8 cellular contexts compared by ENCODE assay signal in the genomic region with DNA sequence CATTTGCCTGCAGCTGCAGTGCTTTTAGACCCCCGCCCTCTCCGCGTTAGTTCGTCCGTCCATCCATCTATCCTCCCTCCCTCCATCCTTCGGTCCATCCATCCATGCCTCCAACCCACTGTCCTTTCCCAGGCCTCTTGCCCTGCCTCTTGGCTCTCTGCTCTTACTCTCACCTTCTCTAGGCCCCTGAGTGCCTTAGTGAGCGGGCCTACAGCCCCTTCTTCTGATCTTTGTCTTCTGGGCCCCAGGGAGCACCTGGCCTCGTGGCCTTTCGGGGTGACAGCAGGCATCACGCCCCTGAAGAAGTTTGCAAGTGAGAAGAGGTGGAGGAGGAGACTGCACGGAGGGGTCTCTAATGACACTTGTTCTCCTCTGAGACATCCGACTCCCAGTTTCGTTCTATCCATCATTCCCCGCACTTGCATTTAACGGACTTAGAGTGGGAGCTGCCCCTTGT. TPM values are rescaled to one million over a fixed set of nuclear protein-coding genes. Genes with fewer than 3 reads are reported as not detected.
DNase-seq lines count a peak whose midpoint lies in the region; ATAC-seq and TF ChIP-seq lines count a peak whose summit lies in the region.

No MANE protein-coding gene starts in this region.

- peak overlapping the region; percentile 42 for H2AK5ac ChIP-seq in IMR-90 (ENCODE audit: low read depth, low read length)

- no peaks in the 10 kb centered on the region for H3K9me3 ChIP-seq in IMR-90 (ENCODE audit: control insufficient read depth, insufficient read depth, low read length)
- H3K9me3 ChIP-seq in breast epithelium = no peaks in the 10 kb centered on the region
- H3K9me3 ChIP-seq in mononuclear cell (ENCODE audit: low read depth, low read length) = no peaks in the 10 kb centered on the region

- H2BK5ac ChIP-seq in IMR-90 (ENCODE audit: low read depth, low read length, poor library complexity, severe bottlenecking) = peak overlapping the region; percentile 88

- H3K23ac ChIP-seq in IMR-90 (ENCODE audit: low read depth, low read length) = peak overlapping the region; percentile 71; the same call in 1 of the 2 replicates

- peak overlapping the region; percentile 74 for H4K5ac ChIP-seq in IMR-90 (ENCODE audit: low read depth, low read length)

- in situ Hi-C loops in IMR-90 (cut with MboI; ENCODE audit: low sequenced_read_pairs) = no loop called here

- peak overlapping the region; percentile 97 for H2AFZ ChIP-seq in IMR-90 (replicated peaks; ENCODE audit: low read length, poor library complexity)

- ATAC-seq in IMR-90 (ENCODE audit: low read depth) (0 out of 2 replicates have a peak, but pooled peaks have one; percentile 3), HG03159 (IDR thresholded peaks at IDR 0.05; ENCODE audit: unreplicated experiment) (no peak)

- peak overlapping the region; percentile 78 for H2BK120ac ChIP-seq in IMR-90 (ENCODE audit: low read depth, low read length)

- H3K36me3 ChIP-seq in IMR-90 (ENCODE audit: control insufficient read depth, insufficient read depth, low read length) (peaks cover 14% of the 10 kb centered on the region; the same call in 1 of the 2 replicates), breast epithelium (peaks cover 5% of the 10 kb centered on the region)

- H3K4me3 ChIP-seq in AG10803 (ENCODE audit: low read length) = peak overlapping the region; percentile 91
- H3K4me3 ChIP-seq in IMR-90 (ENCODE audit: insufficient read depth, low read depth, low read length) = peak overlapping the region; percentile 59
- peak overlapping the region; percentile 69 to 88 (median 70) for H3K4me3 ChIP-seq in breast epithelium
- peak overlapping the region; percentile 55 for H3K4me3 ChIP-seq in mononuclear cell (ENCODE audit: low read length)

- CTCF ChIA-PET in IMR-90 (lab: Yijun Ruan, JAX) = interaction anchor here (0.6 to 1.1 kb wide), 2 partner anchors 10 to 28 kb away, joined by 3 to 5 read pairs; partner anchors contain the start of gene CYB561D1

- H3K4me1 ChIP-seq in IMR-90 (ENCODE audit: control insufficient read depth, insufficient read depth, low read length) (peaks cover 9% of the 10 kb centered on the region), breast epithelium (peaks cover 0 to 8% of the 10 kb centered on the region in 2 donors), mononuclear cell (ENCODE audit: insufficient read depth, low read length) (peaks cover 17% of the 10 kb centered on the region)

- H3K27ac ChIP-seq in IMR-90 (ENCODE audit: insufficient read depth, low read length) = peak overlapping the region; percentile 99
- H3K27ac ChIP-seq in breast epithelium = peak overlapping the region in 1 of 2 donors; percentile 97

- H3K4ac ChIP-seq in IMR-90 (ENCODE audit: low read depth, low read length) = peak overlapping the region; percentile 90

- H3K9ac ChIP-seq in IMR-90 (ENCODE audit: low read depth, low read length) = peak overlapping the region; percentile 91

- H3K4me2 ChIP-seq in IMR-90 (ENCODE audit: low read depth, low read length) = peak overlapping the region; percentile 74

- H3K14ac ChIP-seq in IMR-90 (replicated peaks; ENCODE audit: low read depth, low read length) = peak overlapping the region; percentile 97

- peaks cover 8% of the 10 kb centered on the region for H3K9me1 ChIP-seq in IMR-90 (ENCODE audit: insufficient read depth, low read length)

- no peaks in the 10 kb centered on the region for H4K20me1 ChIP-seq in IMR-90 (ENCODE audit: insufficient read depth, low read length)

- POLR2A ChIA-PET in IMR-90 (lab: Charles Lee; ENCODE audit: unreplicated experiment) = interaction anchor here (0.6 kb wide), 1 partner anchor 48 kb away, joined by 3 read pairs; no protein-coding TSS in a partner anchor

- TF ChIP-seq POLR2A in IMR-90 (IDR thresholded peaks at IDR 0.05; ENCODE audit: low read depth, low read length) (no peak), breast epithelium (IDR thresholded peaks at IDR 0.05) (no peak)

- 0% methylated on average over 3 of the region's 15 CpGs; no CpG with 5 or more reads in 1 of the 2 experiments for WGBS in IMR-90 (ENCODE audit: extremely low coverage in 2 of 2, insufficient read length in 1 of 2), 2 experiments

- H3K79me1 ChIP-seq in IMR-90 (ENCODE audit: low read depth in 1 of 2, low read length in 2 of 2) = peaks cover 9 to 22% of the 10 kb centered on the region in 2 experiments; a peak in 3 of 4 replicates

- no peak for DNase-seq in AG10803 (ENCODE audit: low read depth)
- DNase-seq in IMR-90 = no peak
- no peak for DNase-seq in breast epithelium (ENCODE audit: low spot score in 2 of 2)
- no peak for DNase-seq in ecto neural progenitor cell (ENCODE audit: low spot score)
- no peak for DNase-seq in GF-D8 (lab: John Stamatoyannopoulos, UW)
- no peak for DNase-seq in 8988T

- peak overlapping the region; percentile 93 to 94 for H4K8ac ChIP-seq in IMR-90 (ENCODE audit: low read depth in 2 of 2, low read length in 2 of 2)

- H2AK9ac ChIP-seq in IMR-90 (replicated peaks; ENCODE audit: low read depth, low read length, poor library complexity) = peak overlapping the region; percentile 86

- TF ChIP-seq CTCF in AG10803 (conservative IDR thresholded peaks at IDR 0.05; ENCODE audit: low read length) (no peak), IMR-90 (conservative IDR thresholded peaks at IDR 0.05; ENCODE audit: low read depth, low read length) (no peak), breast epithelium (IDR thresholded peaks at IDR 0.05) (no peak)

- peak overlapping the region; percentile 62 for H3K56ac ChIP-seq in IMR-90 (ENCODE audit: extremely low read depth, insufficient read depth, low read length)

- peak overlapping the region; percentile 81 for H4K91ac ChIP-seq in IMR-90 (ENCODE audit: insufficient read depth, low read depth, low read length)

- H2BK20ac ChIP-seq in IMR-90 (ENCODE audit: low read depth, low read length) = peak overlapping the region; percentile 43; the same call in 1 of the 2 replicates

- no peak for TF ChIP-seq RAD21 in IMR-90 (IDR thresholded peaks at IDR 0.05; ENCODE audit: low read length)

- H2BK15ac ChIP-seq in IMR-90 (ENCODE audit: low read depth, low read length) = peak overlapping the region; percentile 88; the same call in 1 of the 3 replicates

- intact Hi-C loops in IMR-90 (cut with micrococcal nuclease) (loop anchor here (5.0 kb wide), 1 partner anchor 37 kb away; no protein-coding TSS in a partner anchor), breast epithelium (cut with DNase I; ENCODE audit: low total_unique reads) (no loop called here)

- H3K27me3 ChIP-seq in IMR-90 (ENCODE audit: control insufficient read depth, insufficient read depth, low read length) = peaks cover 17% of the 10 kb centered on the region
- no peaks in the 10 kb centered on the region for H3K27me3 ChIP-seq in breast epithelium
- peaks cover 11% of the 10 kb centered on the region for H3K27me3 ChIP-seq in mononuclear cell (ENCODE audit: insufficient read depth, low read length)

- H3K18ac ChIP-seq in IMR-90 (ENCODE audit: low read depth, low read length) = peak overlapping the region; percentile 9; the same call in 1 of the 2 replicates

- dilution Hi-C loops in IMR-90 (cut with HindIII; ENCODE audit: low sequenced_read_pairs, unreplicated experiment) = no loop called here

- no TSS peak for BruUV-seq in IMR-90 (replicated peaks; lab: Mats Ljungman, UMichigan)

TF ChIP-seq in IMR-90, 13 proteins besides CTCF, POLR2A, EP300 and RAD21:
- TF ChIP-seq BHLHE40 (IDR thresholded peaks at IDR 0.05; ENCODE audit: low read depth, low read length) = no peak
- TF ChIP-seq CHD1 (IDR thresholded peaks at IDR 0.05; ENCODE audit: low read depth, low read length) = no peak
TF ChIP-seq in IMR-90: peak in this region for 0.

RNA-seq across cellular contexts. Expression of gene ATXN7L2, which starts 0.8 kb away (rescaled TPM):
- total RNA-seq in IMR-90 (2012; rRNA removed) (1.3 and 1.7 TPM in 2 replicates), breast epithelium (1 to 10 TPM; 2.4 to 4.1 (median 2.9) TPM), mononuclear cell (4.4 TPM)
- 4.8 and 6.4 TPM in 2 replicates for polyA plus RNA-seq in IMR-90 (2012; rRNA removed)
- polyA plus RNA-seq in IMR-90 (2012; cell fraction: cytosol; rRNA removed) = 2.5 and 3.5 TPM in 2 replicates
- 11.5 and 22.5 TPM in 2 replicates for polyA plus RNA-seq in IMR-90 (2012; cell fraction: nucleus; rRNA removed; ENCODE audit: low replicate concordance)

RNA-seq across cellular contexts. Expression of gene CYB561D1, which starts 9.3 kb away (rescaled TPM):
- 3.6 and 5.7 TPM in 2 replicates for total RNA-seq in IMR-90 (2012; rRNA removed)
- polyA plus RNA-seq in IMR-90 (2012; rRNA removed) = 5.6 and 8.1 TPM in 2 replicates
- 2.6 and 4.6 TPM in 2 replicates for polyA plus RNA-seq in IMR-90 (2012; cell fraction: cytosol; rRNA removed)
- 9.2 and 15.0 TPM in 2 replicates for polyA plus RNA-seq in IMR-90 (2012; cell fraction: nucleus; rRNA removed; ENCODE audit: low replicate concordance)
- total RNA-seq in breast epithelium = 1 to 10 TPM; 6.6 to 9.1 (median 8.2) TPM
- total RNA-seq in mononuclear cell = 7.9 TPM

RNA-seq across cellular contexts. Expression of gene SYPL2, which starts 18.2 kb away (rescaled TPM):
- total RNA-seq in IMR-90 (2012; rRNA removed) (under 0.01 TPM in 2 replicates), breast epithelium (1 to 10 TPM in 1 of 3 donors, under 1 TPM in 2; 0.44 to 1.4 (median 0.66) TPM), mononuclear cell (not detected)
- 0.55 and 0.65 TPM in 2 replicates for polyA plus RNA-seq in IMR-90 (2012; rRNA removed)
- polyA plus RNA-seq in IMR-90 (2012; cell fraction: cytosol; rRNA removed) = 0.18 and 0.23 TPM in 2 replicates
- 0.46 and 0.94 TPM in 2 replicates for polyA plus RNA-seq in IMR-90 (2012; cell fraction: nucleus; rRNA removed; ENCODE audit: low replicate concordance)

RNA-seq across cellular contexts. Expression of gene AMIGO1, which starts 25.0 kb away (rescaled TPM):
- 1.4 and 1.6 TPM in 2 replicates for total RNA-seq in IMR-90 (2012; rRNA removed)
- 1.5 TPM in 2 replicates for polyA plus RNA-seq in IMR-90 (2012; rRNA removed)
- polyA plus RNA-seq in IMR-90 (2012; cell fraction: cytosol; rRNA removed) = 0.81 and 1.1 TPM in 2 replicates
- polyA plus RNA-seq in IMR-90 (2012; cell fraction: nucleus; rRNA removed; ENCODE audit: low replicate concordance) = 0.55 and 0.70 TPM in 2 replicates
- total RNA-seq in breast epithelium = 1 to 10 TPM; 3.0 to 9.5 (median 6.4) TPM
- total RNA-seq in mononuclear cell = 9.2 TPM

RNA-seq across cellular contexts. Expression of gene GPR61, which starts 55.1 kb away (rescaled TPM):
- under 0.01 TPM in 1 of 2 replicates, not detected in the other for total RNA-seq in IMR-90 (2012; rRNA removed)
- polyA plus RNA-seq in IMR-90 (2012; rRNA removed) = not detected in 2 replicates
- not detected in 2 replicates for polyA plus RNA-seq in IMR-90 (2012; cell fraction: cytosol; rRNA removed)
- polyA plus RNA-seq in IMR-90 (2012; cell fraction: nucleus; rRNA removed; ENCODE audit: low replicate concordance) = 0.09 TPM in 1 of 2 replicates, not detected in the other
- not detected for total RNA-seq in breast epithelium
- 0.94 TPM for total RNA-seq in mononuclear cell
